Comparison of ENCODE assay signal across 8 cellular contexts in the genomic region with DNA sequence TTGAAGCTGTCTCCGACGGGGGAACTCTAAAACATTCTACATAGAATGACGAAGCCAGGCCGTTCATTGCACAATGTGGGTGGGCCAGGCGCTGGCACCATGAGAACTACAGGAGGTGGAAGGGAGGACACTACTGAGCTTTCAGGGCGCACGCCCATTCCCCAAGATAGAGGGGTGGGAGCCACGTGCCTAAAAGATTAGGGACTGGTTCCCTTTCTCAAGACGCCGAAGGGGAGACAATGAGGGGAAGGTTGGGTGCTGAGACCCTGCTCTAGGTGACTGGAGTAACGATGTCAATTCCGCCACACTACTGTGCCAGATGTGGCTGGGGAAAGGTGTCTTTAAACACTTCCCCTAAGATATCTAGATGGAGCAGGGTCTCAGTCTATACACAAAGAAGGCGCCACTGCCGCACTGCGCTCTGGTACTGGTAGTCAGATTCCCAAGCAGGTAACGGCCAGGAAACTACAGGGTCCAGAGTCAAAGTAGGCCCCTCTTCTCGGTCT. TPM values are rescaled to one million over a fixed set of nuclear protein-coding genes. Genes with fewer than 3 reads are reported as not detected.
DNase-seq lines count a peak whose midpoint lies in the region; ATAC-seq, FAIRE-seq and TF ChIP-seq lines count a peak whose summit lies in the region.

No MANE protein-coding gene starts in this region.

- peak overlapping the region; percentile 100 for H3K27ac Mint-ChIP-seq in activated CD4-positive, alpha-beta memory T cell treated with anti-CD3 and anti-CD28 coated beads for 36 hours

- no peak for FAIRE-seq in pancreas (lab: Jason Lieb, UNC)

- no peaks in the 10 kb centered on the region for H3K27me3 Mint-ChIP-seq in activated CD4-positive, alpha-beta memory T cell treated with anti-CD3 and anti-CD28 coated beads for 36 hours

- no peaks in the 10 kb centered on the region for H3K36me3 ChIP-seq in gastroesophageal sphincter
- H3K36me3 ChIP-seq in pancreas: no peaks in the 10 kb centered on the region

- peaks cover 27 to 56% (median 37%) of the 10 kb centered on the region in 3 donors for H3K4me1 ChIP-seq in gastroesophageal sphincter
- H3K4me1 ChIP-seq in pancreas: peaks cover 20 to 43% (median 33%) of the 10 kb centered on the region in 3 donors

- H3K27me3 ChIP-seq in gastroesophageal sphincter (no peaks in the 10 kb centered on the region), pancreas (no peaks in the 10 kb centered on the region)

- no peak for TF ChIP-seq CTCF in gastroesophageal sphincter (IDR thresholded peaks at IDR 0.05)
- no peak for TF ChIP-seq CTCF in pancreas (IDR thresholded peaks at IDR 0.05)

- intact Hi-C loops in activated CD4-positive, alpha-beta memory T cell treated with anti-CD3 and anti-CD28 coated beads for 36 hours (cut with micrococcal nuclease): loop anchor here (1.0 to 10.0 kb wide), 12 partner anchors 11 to 1800 kb away; a partner anchor contains a TSS
- intact Hi-C loops in pancreas (cut with DNase I): no loop called here

- POLR2A ChIA-PET in activated CD4-positive, alpha-beta memory T cell treated with anti-CD3 and anti-CD28 coated beads for 36 hours (lab: Charles Lee): interaction anchor here (0.8 to 3.4 kb wide), 5 partner anchors 12 to 245 kb away, joined by 4 to 12 read pairs (median 6); a partner anchor contains a TSS

- peak overlapping the region; percentile 98 for H3K4me3 Mint-ChIP-seq in activated CD4-positive, alpha-beta memory T cell treated with anti-CD3 and anti-CD28 coated beads for 36 hours

- H3K27ac ChIP-seq in gastroesophageal sphincter (peak overlapping the region; percentile 99 to 100 (median 99)), pancreas (peak overlapping the region in 3 of 4 donors; percentile 95 to 99 (median 98))

- no peak for ATAC-seq in gastroesophageal sphincter
- peak in 3 of 4 donors; percentile 3 to 16 (median 8) for ATAC-seq in pancreas
- no peak for ATAC-seq in GM21723 (IDR thresholded peaks at IDR 0.05; ENCODE audit: unreplicated experiment)
- ATAC-seq in GM19351 (IDR thresholded peaks at IDR 0.05; ENCODE audit: unreplicated experiment): no peak

- no peak for TF ChIP-seq POLR2A in gastroesophageal sphincter (IDR thresholded peaks at IDR 0.05)

- no peak for TF ChIP-seq EP300 in gastroesophageal sphincter (IDR thresholded peaks at IDR 0.05)

- CTCF ChIA-PET in activated CD4-positive, alpha-beta memory T cell treated with anti-CD3 and anti-CD28 coated beads for 36 hours (lab: Charles Lee): interaction anchor here (1.0 to 1.5 kb wide), 2 partner anchors 10 to 41 kb away, joined by 5 to 7 read pairs; a partner anchor contains a TSS

- H3K4me3 ChIP-seq in gastroesophageal sphincter (peak overlapping the region; percentile 98 to 99), pancreas (peak overlapping the region; percentile 73 to 80 (median 78))

- H3K4me1 Mint-ChIP-seq in activated CD4-positive, alpha-beta memory T cell treated with anti-CD3 and anti-CD28 coated beads for 36 hours (ENCODE audit: low read depth): peaks cover 53% of the 10 kb centered on the region

- WGBS in gastroesophageal sphincter (ENCODE audit: low coverage in 1 of 2), 2 donors: 1% methylated on average over 8 to 14 of the region's 17 CpGs
- WGBS in pancreas, 2 donors: 0 to 1% methylated on average over 17 of the region's 17 CpGs

- H3K36me3 Mint-ChIP-seq in activated CD4-positive, alpha-beta memory T cell treated with anti-CD3 and anti-CD28 coated beads for 36 hours: peaks cover 17% of the 10 kb centered on the region

- no peaks in the 10 kb centered on the region for H3K9me3 Mint-ChIP-seq in activated CD4-positive, alpha-beta memory T cell treated with anti-CD3 and anti-CD28 coated beads for 36 hours

- H3K9me3 ChIP-seq in gastroesophageal sphincter (no peaks in the 10 kb centered on the region), pancreas (no peaks in the 10 kb centered on the region)

- DNase-seq in EL (peak; percentile 63), HK-2 (ENCODE audit: unreplicated experiment) (peak; percentile 25), pancreas (peak in 1 of 6 donors; percentile 37), NCI-H524 treated with DMSO at 0.1 percent for 48 hours (lab: John Stamatoyannopoulos, UW) (no peak)
- DNase-seq in activated CD4-positive, alpha-beta memory T cell treated with anti-CD3 and anti-CD28 coated beads for 36 hours: peak; percentile 39

RNA-seq across cellular contexts. Expression of a gene that starts 0.8 kb away (rescaled TPM):
- 100 to 1,000 TPM; 452 to 464 TPM for total RNA-seq in activated CD4-positive, alpha-beta memory T cell treated with anti-CD3 and anti-CD28 coated beads for 36 hours
- total RNA-seq in gastroesophageal sphincter (1,000 to 10,000 TPM in 3 of 4 donors, 100 to 1,000 TPM in 1; 800 to 1,932 (median 1,384) TPM), pancreas (100 to 1,000 TPM; 268 to 346 (median 320) TPM)
- polyA plus RNA-seq in pancreas: 100 to 1,000 TPM in 1 of 2 donors, 10 to 100 TPM in 1; 61.4 to 114 TPM

RNA-seq across cellular contexts. Expression of a gene that starts 23.5 kb away (rescaled TPM):
- 10 to 100 TPM; 60.4 to 66.7 TPM for total RNA-seq in activated CD4-positive, alpha-beta memory T cell treated with anti-CD3 and anti-CD28 coated beads for 36 hours
- total RNA-seq in gastroesophageal sphincter: 10 to 100 TPM; 29.7 to 57.4 (median 34.0) TPM
- total RNA-seq in pancreas: 10 to 100 TPM; 11.7 to 23.5 (median 18.8) TPM
- polyA plus RNA-seq in pancreas: 1 to 10 TPM; 8.6 to 10.0 TPM

RNA-seq across cellular contexts. Expression of a gene that starts 40.4 kb away (rescaled TPM):
- total RNA-seq in activated CD4-positive, alpha-beta memory T cell treated with anti-CD3 and anti-CD28 coated beads for 36 hours: 10 to 100 TPM; 51.7 to 52.1 TPM
- total RNA-seq in gastroesophageal sphincter (10 to 100 TPM; 13.3 to 26.0 (median 20.5) TPM), pancreas (10 to 100 TPM in 4 of 6 donors, 1 to 10 TPM in 2; 6.5 to 18.4 (median 10.8) TPM)
- 1 to 10 TPM; 5.4 to 8.5 TPM for polyA plus RNA-seq in pancreas

Comparison
In these comparisons a context has a peak if more than half of its experiments do, and no peak if none do; other contexts are left out.
1. ATAC-seq: peak in pancreas (3 of 4); none in gastroesophageal sphincter (single experiment), GM21723 (single experiment) and GM19351 (single experiment).